ENCODE assay signal across 1 cellular context in the genomic region with DNA sequence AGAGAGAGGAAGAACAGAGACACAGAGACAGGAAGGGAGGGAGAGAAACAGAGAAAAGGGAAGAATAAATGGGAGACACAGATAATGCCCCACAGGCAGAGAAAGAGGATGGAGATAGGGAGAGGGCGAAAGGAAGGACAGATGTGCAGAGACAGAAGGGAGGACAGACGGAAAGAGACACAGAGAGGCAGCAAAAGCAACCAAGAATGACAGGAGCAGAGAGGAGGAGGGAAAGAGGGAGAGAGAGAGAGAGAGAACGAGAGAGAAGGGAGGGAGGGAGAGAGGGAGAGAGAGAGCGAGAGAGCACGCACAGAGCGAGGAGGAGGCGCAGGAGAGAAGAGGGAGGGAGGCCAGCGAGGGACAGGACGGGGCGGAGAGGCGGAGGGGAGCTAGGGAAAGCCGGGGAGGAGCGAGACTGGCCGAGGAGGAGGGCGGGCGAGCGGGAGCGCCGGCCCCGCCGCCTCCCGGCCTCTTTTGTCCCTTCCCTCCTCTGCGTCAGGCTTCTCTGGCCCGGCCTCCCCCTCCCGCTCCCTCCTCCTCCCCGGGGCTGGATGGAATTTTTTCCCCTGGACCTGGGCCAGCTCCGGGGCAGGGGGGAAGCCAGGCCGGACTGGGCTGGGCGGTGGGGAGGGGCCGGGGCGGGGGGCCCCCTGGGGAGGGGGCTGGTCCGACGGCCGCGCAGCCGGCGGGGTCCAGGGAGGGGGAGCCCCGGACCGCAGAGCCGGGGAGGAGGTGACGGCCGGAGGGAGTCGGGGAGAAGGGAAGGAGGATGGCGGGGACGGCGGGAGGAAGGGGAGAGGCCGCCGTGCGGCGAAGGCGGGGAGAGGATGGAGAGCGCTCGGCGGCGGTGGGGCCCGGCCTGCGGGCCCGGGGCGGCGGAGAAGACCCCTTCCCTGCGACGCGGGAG.
A peak's percentile ranks its signal among the peaks of the same experiment; 100 is the strongest.
TF ChIP-seq lines count a peak whose summit lies in the region.

No MANE protein-coding gene starts in this region.

TF ChIP-seq in endothelial cell of umbilical vein, 7 proteins besides CTCF, POLR2A, EP300 and RAD21:
- TF ChIP-seq MAX (IDR thresholded peaks at IDR 0.05; ENCODE audit: insufficient read depth, insufficient read length) = no peak
- peak; percentile 54 for TF ChIP-seq POLR2AphosphoS5 (IDR thresholded peaks at IDR 0.05; ENCODE audit: insufficient read depth, low read depth, low read length)
TF ChIP-seq in endothelial cell of umbilical vein: peak in this region for 1.
